In genomic region chr11:106218096-106218495, GRCh38 we compare ENCODE assay signal across 32 cellular contexts.
"Had no signal": no experiment of that assay in that cellular context is flagged by ENCODE, and none has a peak within 500 bp of the region (broad histone marks: within the 10 kb centered on the region; RNA-seq: fewer than 3 reads in every experiment).

No MANE protein-coding gene starts in this region.

- H3K4me3 Mint-ChIP-seq: activated CD4-positive, alpha-beta memory T cell treated with anti-CD3 and anti-CD28 coated beads for 36 hours; activated CD4-positive, alpha-beta T cell treated with anti-CD3 and anti-CD28 coated beads, Interleukin-2, amount 10 ng/mL, durations not matched to agents 24 days and 14 days; activated naive CD4-positive, alpha-beta T cell treated with anti-CD3 and anti-CD28 coated beads, Interleukin-2, amount 50 U/mL, for 24 hours; activated naive CD8-positive, alpha-beta T cell treated with anti-CD3 and anti-CD28 coated beads, Interleukin-2, amount 50 U/mL, for 24 hours; activated T-cell treated with anti-CD3 and anti-CD28 coated beads, Interleukin-2, amount 50 U/mL, for 24 hours; central memory CD8-positive, alpha-beta T cell; nephron; stimulated activated effector memory CD8-positive, alpha-beta T cell treated with anti-CD3 and anti-CD28 coated beads, Interleukin-12 subunit alpha, Interleukin-12 subunit beta, amount 100 ng/mL, for 72 hours; stimulated activated naive CD8-positive, alpha-beta T cell treated with anti-CD3 and anti-CD28 coated beads, Interleukin-15, Interleukin-2, amounts not matched to agents 100 ng/mL and 50 ng/mL, for 24 hours; T-helper 1 cell treated with Interleukin-12 subunit alpha and Interleukin-12 subunit beta and Interleukin-4 antibody, amounts not matched to agents 30 μg/mL and 1 μg/mL, for 36 hours had no signal

- H3K9me3 ChIP-seq: SK-N-SH, uterus had no signal

- DNase-seq: activated CD4-positive, alpha-beta memory T cell treated with anti-CD3 and anti-CD28 coated beads for 36 hours; activated CD4-positive, alpha-beta T cell treated with anti-CD3 and anti-CD28 coated beads, Interleukin-2, amount 10 ng/mL, durations not matched to agents 24 days and 14 days; activated CD4-positive, CD25-positive, alpha-beta regulatory T cell treated with anti-CD3 and anti-CD28 coated beads, Interleukin-2, amount 50 U/mL, for 72 hours; activated CD8-positive, alpha-beta memory T cell treated with anti-CD3 and anti-CD28 coated beads, Interleukin-2, amount 50 U/mL, for 48 hours; activated gamma-delta T cell treated with Interleukin-2 at 50 U/mL for 16 hours; activated naive CD8-positive, alpha-beta T cell treated with anti-CD3 and anti-CD28 coated beads, Interleukin-2, amount 50 U/mL, for 24 hours; activated T-cell treated with anti-CD3 and anti-CD28 coated beads, Interleukin-2, amount 50 U/mL, for 24 hours; dermis blood vessel endothelial cell; effector memory CD4-positive, alpha-beta T cell; erythroblast; foreskin fibroblast; heart right ventricle; kidney glomerular epithelial cell; mucosa of descending colon; nucleus accumbens; SK-N-SH; stimulated activated CD4-positive, alpha-beta T cell treated with anti-CD3 and anti-CD28 coated beads, Interleukin-12 subunit alpha, Interleukin-12 subunit beta, amount 100 ng/mL, for 4 hours; stimulated activated CD4-positive, alpha-beta T cell treated with anti-CD3 and anti-CD28 coated beads, Interleukin-4, amount 100 ng/mL, for 24 hours; SW 1271; T1000; uterus; WERI-Rb-1 had no signal

- H3K4me3 ChIP-seq: heart right ventricle, mucosa of descending colon, right atrium auricular region, thoracic aorta, uterus had no signal

- H3K27me3 ChIP-seq: heart right ventricle, right atrium auricular region, uterus had no signal

- H3K27ac Mint-ChIP-seq: activated CD4-positive, alpha-beta memory T cell treated with anti-CD3 and anti-CD28 coated beads for 36 hours; activated CD4-positive, alpha-beta T cell treated with anti-CD3 and anti-CD28 coated beads, Interleukin-2, amount 10 ng/mL, durations not matched to agents 24 days and 14 days; activated naive CD4-positive, alpha-beta T cell treated with anti-CD3 and anti-CD28 coated beads, Interleukin-2, amount 50 U/mL, for 24 hours; activated naive CD8-positive, alpha-beta T cell treated with anti-CD3 and anti-CD28 coated beads, Interleukin-2, amount 50 U/mL, for 24 hours; activated T-cell treated with anti-CD3 and anti-CD28 coated beads, Interleukin-2, amount 50 U/mL, for 24 hours; stimulated activated effector memory CD8-positive, alpha-beta T cell treated with anti-CD3 and anti-CD28 coated beads, Interleukin-12 subunit alpha, Interleukin-12 subunit beta, amount 100 ng/mL, for 72 hours; stimulated activated naive CD8-positive, alpha-beta T cell treated with anti-CD3 and anti-CD28 coated beads, Interleukin-15, Interleukin-2, amounts not matched to agents 100 ng/mL and 50 ng/mL, for 24 hours; T-helper 1 cell treated with Interleukin-12 subunit alpha and Interleukin-12 subunit beta and Interleukin-4 antibody, amounts not matched to agents 30 μg/mL and 1 μg/mL, for 36 hours had no signal

- H2AFZ ChIP-seq: parathyroid adenoma had no signal

- ATAC-seq: activated naive CD8-positive, alpha-beta T cell treated with anti-CD3 and anti-CD28 coated beads, Interleukin-2, amount 50 U/mL, for 24 hours; left lobe of liver; mucosa of descending colon; stimulated activated effector memory CD8-positive, alpha-beta T cell treated with anti-CD3 and anti-CD28 coated beads, Interleukin-12 subunit alpha, Interleukin-12 subunit beta, amount 100 ng/mL, for 72 hours had no signal

- H3K27me3 Mint-ChIP-seq: activated CD4-positive, alpha-beta memory T cell treated with anti-CD3 and anti-CD28 coated beads for 36 hours; activated CD4-positive, alpha-beta T cell treated with anti-CD3 and anti-CD28 coated beads, Interleukin-2, amount 10 ng/mL, durations not matched to agents 24 days and 14 days; activated T-cell treated with anti-CD3 and anti-CD28 coated beads, Interleukin-2, amount 50 U/mL, for 24 hours; central memory CD8-positive, alpha-beta T cell; stimulated activated naive CD8-positive, alpha-beta T cell treated with anti-CD3 and anti-CD28 coated beads, Interleukin-15, Interleukin-2, amounts not matched to agents 100 ng/mL and 50 ng/mL, for 24 hours had no signal

- H3K36me3 ChIP-seq: heart right ventricle, right atrium auricular region, thoracic aorta, uterus, WERI-Rb-1 had no signal

- H3K4me2 ChIP-seq: SK-N-SH had no signal

- H3K36me3 Mint-ChIP-seq: activated CD4-positive, alpha-beta memory T cell treated with anti-CD3 and anti-CD28 coated beads for 36 hours; stimulated activated effector memory CD8-positive, alpha-beta T cell treated with anti-CD3 and anti-CD28 coated beads, Interleukin-12 subunit alpha, Interleukin-12 subunit beta, amount 100 ng/mL, for 72 hours had no signal

- H3K27ac ChIP-seq: parathyroid adenoma, right atrium auricular region, thoracic aorta, uterus, WERI-Rb-1 had no signal

- H3K9ac ChIP-seq: parathyroid adenoma, SK-N-SH had no signal

- H3K4me1 ChIP-seq: heart right ventricle, parathyroid adenoma, right atrium auricular region, uterus had no signal

- H3K4me1 Mint-ChIP-seq: activated CD4-positive, alpha-beta T cell treated with anti-CD3 and anti-CD28 coated beads, Interleukin-2, amount 10 ng/mL, durations not matched to agents 24 days and 14 days; activated naive CD4-positive, alpha-beta T cell treated with anti-CD3 and anti-CD28 coated beads, Interleukin-2, amount 50 U/mL, for 24 hours; activated naive CD8-positive, alpha-beta T cell treated with anti-CD3 and anti-CD28 coated beads, Interleukin-2, amount 50 U/mL, for 24 hours; central memory CD8-positive, alpha-beta T cell; stimulated activated effector memory CD8-positive, alpha-beta T cell treated with anti-CD3 and anti-CD28 coated beads, Interleukin-12 subunit alpha, Interleukin-12 subunit beta, amount 100 ng/mL, for 72 hours had no signal
